In genomic region chr19:28435551-28436261, GRCh38 we compare ENCODE assay signal across 22 cellular contexts.
DNase-seq lines count a peak whose midpoint lies in the region; ATAC-seq, FAIRE-seq and TF ChIP-seq lines count a peak whose summit lies in the region.
"Had no signal": no experiment of that assay in that cellular context is flagged by ENCODE, and none has a peak within 500 bp of the region (broad histone marks: within the 10 kb centered on the region; RNA-seq: fewer than 3 reads in every experiment).

No MANE protein-coding gene starts in this region.

- H3K79me2 ChIP-seq in astrocyte (ENCODE audit: insufficient read depth, low read length) = no peaks in the 10 kb centered on the region

- H4K20me1 ChIP-seq in BLaER1 treated with 17β-estradiol and CSF1 and Interleukin-3, amounts not matched to agents 10 nM and 100 nM = no peaks in the 10 kb centered on the region
- H4K20me1 ChIP-seq in astrocyte (ENCODE audit: insufficient read depth, low read length) = no peaks in the 10 kb centered on the region

- peak overlapping the region; percentile 16 to 64 (median 43); a peak in 21 of 22 replicates for H3K4me2 ChIP-seq in BLaER1 treated with 17β-estradiol and CSF1 and Interleukin-3, amounts not matched to agents 10 nM and 100 nM
- no peak overlapping the region for H3K4me2 ChIP-seq in astrocyte (ENCODE audit: low read length)

- DNase-seq in CD8-positive, alpha-beta memory T cell = no peak
- no peak for DNase-seq in astrocyte (ENCODE audit: low read depth)
- DNase-seq in mucosa of descending colon = no peak
- DNase-seq in NCI-H510A (lab: John Stamatoyannopoulos, UW) = no peak
- no peak for DNase-seq in SK-N-DZ (ENCODE audit: low spot score)
- no peak for DNase-seq in endodermal cell
- DNase-seq: activated naive CD4-positive, alpha-beta T cell treated with anti-CD3 and anti-CD28 coated beads, Interleukin-2, amount 50 U/mL, for 16 hours; activated T-cell treated with anti-CD3 and anti-CD28 coated beads, Interleukin-2, amount 50 U/mL, for 72 hours; aorta; CD4-positive, alpha-beta memory T cell; central memory CD4-positive, alpha-beta T cell; DMS79; foreskin fibroblast; NCI-H2171; NCI-H526; ovary; RPMI8226; sigmoid colon had no signal

- FAIRE-seq in astrocyte (lab: Jason Lieb, UNC) = no peak
- FAIRE-seq: GM12892 had no signal

- peak overlapping the region in 4 of 7 donors; percentile 26 to 62 (median 44) for H3K4me3 Mint-ChIP-seq in CD8-positive, alpha-beta memory T cell
- no peak overlapping the region for H3K4me3 Mint-ChIP-seq in astrocyte (ENCODE audit: unreplicated experiment)
- H3K4me3 Mint-ChIP-seq in endodermal cell = no peak overlapping the region
- H3K4me3 Mint-ChIP-seq: activated T-cell treated with anti-CD3 and anti-CD28 coated beads, Interleukin-2, amount 50 U/mL, for 72 hours; CD4-positive, alpha-beta memory T cell had no signal

- H3K27me3 Mint-ChIP-seq in CD8-positive, alpha-beta memory T cell = peaks cover 0 to 5% of the 10 kb centered on the region in 2 donors
- peaks cover 25% of the 10 kb centered on the region for H3K27me3 Mint-ChIP-seq in astrocyte (ENCODE audit: low read depth, unreplicated experiment)
- H3K27me3 Mint-ChIP-seq in endodermal cell (ENCODE audit: insufficient read depth) = peaks cover 3% of the 10 kb centered on the region

- H3K9ac ChIP-seq in BLaER1 treated with 17β-estradiol and CSF1 and Interleukin-3, amounts not matched to agents 10 nM and 100 nM = no peak overlapping the region
- H3K9ac ChIP-seq in astrocyte (ENCODE audit: low read length) = no peak overlapping the region
- no peak overlapping the region for H3K9ac ChIP-seq in endodermal cell (ENCODE audit: extremely low read depth, low read length, poor library complexity, severe bottlenecking)

- H3K36me3 ChIP-seq in BLaER1 treated with 17β-estradiol and CSF1 and Interleukin-3, amounts not matched to agents 10 nM and 100 nM = no peaks in the 10 kb centered on the region
- H3K36me3 ChIP-seq in CD8-positive, alpha-beta memory T cell (ENCODE audit: insufficient read depth, low read length) = no peaks in the 10 kb centered on the region
- no peaks in the 10 kb centered on the region for H3K36me3 ChIP-seq in astrocyte (ENCODE audit: insufficient read depth, low read length)
- no peaks in the 10 kb centered on the region for H3K36me3 ChIP-seq in mucosa of descending colon (ENCODE audit: low read depth)
- no peaks in the 10 kb centered on the region for H3K36me3 ChIP-seq in endodermal cell (ENCODE audit: control insufficient read depth, insufficient read depth, low read length)
- H3K36me3 ChIP-seq: ovary, sigmoid colon, suprapubic skin, vagina had no signal

- TF ChIP-seq CTCF in astrocyte (IDR thresholded peaks at IDR 0.05; ENCODE audit: insufficient read depth, low read depth, low read length) = no peak
- TF ChIP-seq CTCF in mucosa of descending colon (IDR thresholded peaks at IDR 0.05) = no peak
- TF ChIP-seq CTCF in endodermal cell (conservative IDR thresholded peaks at IDR 0.05) = no peak

- CTCF ChIA-PET in CD8-positive, alpha-beta memory T cell (lab: Charles Lee) = no interaction called here

- no peaks in the 10 kb centered on the region for H3K36me3 Mint-ChIP-seq in CD8-positive, alpha-beta memory T cell
- peaks cover 3% of the 10 kb centered on the region for H3K36me3 Mint-ChIP-seq in astrocyte (ENCODE audit: low read depth, unreplicated experiment)
- peaks cover 25% of the 10 kb centered on the region for H3K36me3 Mint-ChIP-seq in endodermal cell (ENCODE audit: low read depth)
- H3K36me3 Mint-ChIP-seq: CD4-positive, alpha-beta memory T cell had no signal

- peak overlapping the region in 1 of 11 experiments; percentile 29; a peak in 2 of 22 replicates for H3K27ac ChIP-seq in BLaER1 treated with 17β-estradiol and CSF1 and Interleukin-3, amounts not matched to agents 10 nM and 100 nM
- H3K27ac ChIP-seq in CD8-positive, alpha-beta memory T cell (ENCODE audit: low read depth, low read length) = no peak overlapping the region
- H3K27ac ChIP-seq in astrocyte (ENCODE audit: low read depth, low read length) (no peak overlapping the region), endodermal cell (ENCODE audit: low read depth, low read length) (no peak overlapping the region)
- H3K27ac ChIP-seq: ovary, sigmoid colon, suprapubic skin, vagina had no signal

- WGBS in endodermal cell (ENCODE audit: insufficient coverage in 1 of 2, insufficient read length in 1 of 2), 2 experiments = 94% methylated on average over 5 to 8 of the region's 8 CpGs

- peaks cover 0 to 16% (median 8%) of the 10 kb centered on the region in 5 donors for H3K9me3 Mint-ChIP-seq in CD8-positive, alpha-beta memory T cell
- H3K9me3 Mint-ChIP-seq in astrocyte (ENCODE audit: unreplicated experiment) = peaks cover 25% of the 10 kb centered on the region
- H3K9me3 Mint-ChIP-seq in endodermal cell = peaks cover 60% of the 10 kb centered on the region

- peak overlapping the region in 7 of 8 donors; percentile 57 to 93 (median 77) for H3K27ac Mint-ChIP-seq in CD8-positive, alpha-beta memory T cell
- H3K27ac Mint-ChIP-seq in astrocyte (ENCODE audit: unreplicated experiment) (peak overlapping the region; percentile 83), endodermal cell (no peak overlapping the region)
- H3K27ac Mint-ChIP-seq: activated T-cell treated with anti-CD3 and anti-CD28 coated beads, Interleukin-2, amount 50 U/mL, for 72 hours; CD4-positive, alpha-beta memory T cell had no signal

- H3K4me1 ChIP-seq in BLaER1 treated with 17β-estradiol and CSF1 and Interleukin-3, amounts not matched to agents 10 nM and 100 nM = peaks cover 7 to 17% (median 14%) of the 10 kb centered on the region in 10 experiments; a peak in 19 of 20 replicates
- no peaks in the 10 kb centered on the region for H3K4me1 ChIP-seq in CD8-positive, alpha-beta memory T cell (ENCODE audit: insufficient read depth, low read length)
- H3K4me1 ChIP-seq in astrocyte (ENCODE audit: insufficient read depth, low read length) (no peaks in the 10 kb centered on the region), mucosa of descending colon (ENCODE audit: low read depth) (peaks cover 17% of the 10 kb centered on the region), endodermal cell (ENCODE audit: control insufficient read depth, insufficient read depth, low read length) (no peaks in the 10 kb centered on the region)
- H3K4me1 ChIP-seq: sigmoid colon, suprapubic skin, vagina had no signal

- H3K9me3 ChIP-seq in BLaER1 treated with 17β-estradiol and CSF1 and Interleukin-3, amounts not matched to agents 10 nM and 100 nM (replicated peaks in 1 of 11) = peaks cover 9 to 30% (median 13%) of the 10 kb centered on the region in 11 experiments
- H3K9me3 ChIP-seq in CD8-positive, alpha-beta memory T cell (ENCODE audit: low read length) = no peaks in the 10 kb centered on the region
- H3K9me3 ChIP-seq in astrocyte (ENCODE audit: insufficient read depth, low read depth, low read length) = no peaks in the 10 kb centered on the region
- no peaks in the 10 kb centered on the region for H3K9me3 ChIP-seq in mucosa of descending colon
- peaks cover 22% of the 10 kb centered on the region for H3K9me3 ChIP-seq in endodermal cell (ENCODE audit: control insufficient read depth, low read length)
- H3K9me3 ChIP-seq: ovary, sigmoid colon, suprapubic skin, vagina had no signal

- H2AFZ ChIP-seq in astrocyte (ENCODE audit: low read depth, low read length) = no peak overlapping the region

- H3K27me3 ChIP-seq in BLaER1 treated with 17β-estradiol and CSF1 and Interleukin-3, amounts not matched to agents 10 nM and 100 nM = no peaks in the 10 kb centered on the region
- no peaks in the 10 kb centered on the region for H3K27me3 ChIP-seq in CD8-positive, alpha-beta memory T cell (ENCODE audit: insufficient read depth, low read length, poor library complexity, severe bottlenecking)
- H3K27me3 ChIP-seq in astrocyte (ENCODE audit: insufficient read depth, low read length) = no peaks in the 10 kb centered on the region
- no peaks in the 10 kb centered on the region for H3K27me3 ChIP-seq in endodermal cell (ENCODE audit: control insufficient read depth, insufficient read depth, low read length, poor library complexity, severe bottlenecking)
- H3K27me3 ChIP-seq: ovary, sigmoid colon, suprapubic skin, vagina had no signal

- H3K4me3 ChIP-seq in BLaER1 treated with 17β-estradiol and CSF1 and Interleukin-3, amounts not matched to agents 10 nM and 100 nM = no peak overlapping the region
- H3K4me3 ChIP-seq in CD8-positive, alpha-beta memory T cell (ENCODE audit: low read length) = no peak overlapping the region
- H3K4me3 ChIP-seq in astrocyte (ENCODE audit: insufficient read depth, low read depth, low read length) (no peak overlapping the region), mucosa of descending colon (no peak overlapping the region), endodermal cell (ENCODE audit: low read length) (no peak overlapping the region)
- H3K4me3 ChIP-seq: ovary, sigmoid colon, suprapubic skin, vagina had no signal

- H3K4me1 Mint-ChIP-seq in CD8-positive, alpha-beta memory T cell = peaks cover 0 to 24% (median 20%) of the 10 kb centered on the region in 3 donors
- H3K4me1 Mint-ChIP-seq in astrocyte (ENCODE audit: low read depth, unreplicated experiment) = no peaks in the 10 kb centered on the region
- no peaks in the 10 kb centered on the region for H3K4me1 Mint-ChIP-seq in endodermal cell
- H3K4me1 Mint-ChIP-seq: CD4-positive, alpha-beta memory T cell had no signal

- ATAC-seq in mucosa of descending colon = peak; percentile 26
- ATAC-seq: activated T-cell treated with anti-CD3 and anti-CD28 coated beads, Interleukin-2, amount 50 U/mL, for 72 hours had no signal

- POLR2A ChIA-PET in CD8-positive, alpha-beta memory T cell (lab: Charles Lee) = no interaction called here

- intact Hi-C loops in mucosa of descending colon (cut with DNase I, micrococcal nuclease) = no loop called here

Comparison
In these comparisons a context has a peak if more than half of its experiments do, and no peak if none do; other contexts are left out.
1. H3K4me3 Mint-ChIP-seq: peak in CD8-positive, alpha-beta memory T cell (4 of 7); none in astrocyte (single experiment) and endodermal cell (single experiment).